ENCODE assay signal across 9 cellular contexts in genomic region chr16:67244387-67245188, GRCh38. TPM values are rescaled to one million over a fixed set of nuclear protein-coding genes. Genes with fewer than 3 reads are reported as not detected.
A peak's percentile ranks its signal among the peaks of the same experiment; 100 is the strongest.
DNase-seq lines count a peak whose midpoint lies in the region; ATAC-seq and TF ChIP-seq lines count a peak whose summit lies in the region.
"Had no signal": no experiment of that assay in that cellular context is flagged by ENCODE, and none has a peak within 500 bp of the region (broad histone marks: within the 10 kb centered on the region; RNA-seq: fewer than 3 reads in every experiment).

No MANE protein-coding gene starts in this region.

- H3K27ac ChIP-seq in CD4-positive, alpha-beta memory T cell (ENCODE audit: low read depth, low read length): peak overlapping the region; percentile 82

- H3K9me3 Mint-ChIP-seq in CD4-positive, alpha-beta memory T cell: no peaks in the 10 kb centered on the region
- H3K9me3 Mint-ChIP-seq in WTC11: no peaks in the 10 kb centered on the region
- H3K9me3 Mint-ChIP-seq in memory B cell: no peaks in the 10 kb centered on the region

- H3K36me3 Mint-ChIP-seq in CD4-positive, alpha-beta memory T cell: peaks cover 0 to 12% of the 10 kb centered on the region in 2 donors
- no peaks in the 10 kb centered on the region for H3K36me3 Mint-ChIP-seq in WTC11
- H3K36me3 Mint-ChIP-seq in memory B cell: no peaks in the 10 kb centered on the region

- no peak for TF ChIP-seq CTCF in WTC11 (IDR thresholded peaks at IDR 0.05)

- intact Hi-C loops in CD4-positive, alpha-beta memory T cell (cut with micrococcal nuclease): loop anchor here (5.0 kb wide), 1 partner anchor 82 kb away; the partner anchor contains the start of gene HSF4

- ATAC-seq in GM21367 (IDR thresholded peaks at IDR 0.05; ENCODE audit: unreplicated experiment) (peak; percentile 47), WTC11 (no peak), memory B cell (ENCODE audit: low read depth) (peak; percentile 72)

- H3K4me3 ChIP-seq in CD4-positive, alpha-beta memory T cell (ENCODE audit: low read length in 2 of 2): peak overlapping the region; percentile 4 to 11

- peaks cover 0 to under 1% of the 10 kb centered on the region in 2 donors for H3K27me3 Mint-ChIP-seq in CD4-positive, alpha-beta memory T cell
- H3K27me3 Mint-ChIP-seq in WTC11 (ENCODE audit: low read depth): peaks cover 19% of the 10 kb centered on the region
- peaks cover 3% of the 10 kb centered on the region for H3K27me3 Mint-ChIP-seq in memory B cell

- DNase-seq in CD4-positive, alpha-beta memory T cell: peak; percentile 58 to 97 (median 65)
- DNase-seq in HS-5 (ENCODE audit: low read depth) (peak; percentile 88), WTC11 (ENCODE audit: low spot score) (no peak), memory B cell (ENCODE audit: low spot score in 2 of 2) (peak; percentile 63 to 68), cerebellar nuclear complex (lab: John Stamatoyannopoulos, UW) (no peak)
- DNase-seq in central memory CD4-positive, alpha-beta T cell: peak; percentile 77
- DNase-seq in stimulated activated CD8-positive, alpha-beta memory T cell treated with anti-CD3 and anti-CD28 coated beads, Interleukin-2, amount 100 ng/mL, for 48 hours (ENCODE audit: low read depth in 2 of 2): peak; percentile 69 to 72

- no peaks in the 10 kb centered on the region for H3K27me3 ChIP-seq in CD4-positive, alpha-beta memory T cell (ENCODE audit: insufficient read depth, low read length)

- CTCF ChIA-PET in CD4-positive, alpha-beta memory T cell (lab: Charles Lee; ENCODE audit: partially characterized antibody): interaction anchor here (0.6 to 2.1 kb wide), 9 partner anchors 9 to 227 kb away, joined by 3 to 15 read pairs (median 3); partner anchors contain the start of gene TMEM208
- CTCF ChIA-PET in WTC11 (lab: Charles Lee): interaction anchor here (1.0 to 4.8 kb wide), 4 partner anchors 8 to 46 kb away, joined by 3 to 55 read pairs (median 40); partner anchors contain the start of genes ELMO3 and TMEM208

- peak overlapping the region; percentile 94 to 100 (median 97) for H3K27ac Mint-ChIP-seq in CD4-positive, alpha-beta memory T cell
- H3K27ac Mint-ChIP-seq in WTC11 (peak overlapping the region; percentile 82), memory B cell (peak overlapping the region; percentile 53)

- H3K4me1 Mint-ChIP-seq in CD4-positive, alpha-beta memory T cell: peaks cover 26 to 59% (median 42%) of the 10 kb centered on the region in 4 donors
- peaks cover 36% of the 10 kb centered on the region for H3K4me1 Mint-ChIP-seq in WTC11
- H3K4me1 Mint-ChIP-seq in memory B cell: peaks cover 31% of the 10 kb centered on the region

- H3K36me3 ChIP-seq in CD4-positive, alpha-beta memory T cell (ENCODE audit: insufficient read depth, low read length): peaks cover 4% of the 10 kb centered on the region
- H3K36me3 ChIP-seq: cardiac muscle cell had no signal

- POLR2A ChIA-PET in CD4-positive, alpha-beta memory T cell (lab: Charles Lee; ENCODE audit: partially characterized antibody): interaction anchor here (0.6 to 10.5 kb wide), 16 partner anchors 14 to 727 kb away, joined by 3 to 259 read pairs (median 5); partner anchors contain the start of genes ATP6V0D1, E2F4, FBXL8 and PLEKHG4
- POLR2A ChIA-PET in WTC11 (lab: Charles Lee): no interaction called here

- H3K4me3 Mint-ChIP-seq in CD4-positive, alpha-beta memory T cell: peak overlapping the region; percentile 55 to 95 (median 78)
- peak overlapping the region; percentile 89 for H3K4me3 Mint-ChIP-seq in WTC11
- peak overlapping the region; percentile 72 for H3K4me3 Mint-ChIP-seq in memory B cell

- H3K4me1 ChIP-seq in CD4-positive, alpha-beta memory T cell (ENCODE audit: insufficient read depth, low read length): peaks cover 53% of the 10 kb centered on the region

- no peaks in the 10 kb centered on the region for H3K9me3 ChIP-seq in CD4-positive, alpha-beta memory T cell (ENCODE audit: control insufficient read depth in 1 of 2, low read length in 2 of 2)

TF ChIP-seq in WTC11, 78 proteins besides CTCF, POLR2A, EP300 and RAD21 (continues in another document):
- no peak for TF ChIP-seq SOX15 (CRISPR knock-in tag; IDR thresholded peaks at IDR 0.05)
- TF ChIP-seq, protein P1, sequence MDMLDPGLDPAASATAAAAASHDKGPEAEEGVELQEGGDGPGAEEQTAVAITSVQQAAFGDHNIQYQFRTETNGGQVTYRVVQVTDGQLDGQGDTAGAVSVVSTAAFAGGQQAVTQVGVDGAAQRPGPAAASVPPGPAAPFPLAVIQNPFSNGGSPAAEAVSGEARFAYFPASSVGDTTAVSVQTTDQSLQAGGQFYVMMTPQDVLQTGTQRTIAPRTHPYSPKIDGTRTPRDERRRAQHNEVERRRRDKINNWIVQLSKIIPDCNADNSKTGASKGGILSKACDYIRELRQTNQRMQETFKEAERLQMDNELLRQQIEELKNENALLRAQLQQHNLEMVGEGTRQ (CRISPR knock-in tag; IDR thresholded peaks at IDR 0.05): no peak
- no peak for TF ChIP-seq NR1H2 (CRISPR knock-in tag; IDR thresholded peaks at IDR 0.05)
- no peak for TF ChIP-seq ATF3 (CRISPR knock-in tag; conservative IDR thresholded peaks at IDR 0.05)
- TF ChIP-seq ZNF423 (CRISPR knock-in tag; IDR thresholded peaks at IDR 0.05): no peak
- TF ChIP-seq PRRX2 (CRISPR knock-in tag; IDR thresholded peaks at IDR 0.05): no peak
- TF ChIP-seq, protein P2, sequence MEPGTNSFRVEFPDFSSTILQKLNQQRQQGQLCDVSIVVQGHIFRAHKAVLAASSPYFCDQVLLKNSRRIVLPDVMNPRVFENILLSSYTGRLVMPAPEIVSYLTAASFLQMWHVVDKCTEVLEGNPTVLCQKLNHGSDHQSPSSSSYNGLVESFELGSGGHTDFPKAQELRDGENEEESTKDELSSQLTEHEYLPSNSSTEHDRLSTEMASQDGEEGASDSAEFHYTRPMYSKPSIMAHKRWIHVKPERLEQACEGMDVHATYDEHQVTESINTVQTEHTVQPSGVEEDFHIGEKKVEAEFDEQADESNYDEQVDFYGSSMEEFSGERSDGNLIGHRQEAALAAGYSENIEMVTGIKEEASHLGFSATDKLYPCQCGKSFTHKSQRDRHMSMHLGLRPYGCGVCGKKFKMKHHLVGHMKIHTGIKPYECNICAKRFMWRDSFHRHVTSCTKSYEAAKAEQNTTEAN (CRISPR knock-in tag; IDR thresholded peaks at IDR 0.05): no peak
- no peak for TF ChIP-seq ZNF219 (CRISPR knock-in tag; IDR thresholded peaks at IDR 0.05; ENCODE audit: borderline replicate concordance)
- no peak for TF ChIP-seq FOXK1 (CRISPR knock-in tag; IDR thresholded peaks at IDR 0.05)
- TF ChIP-seq GRHL2 (CRISPR knock-in tag; IDR thresholded peaks at IDR 0.05; ENCODE audit: insufficient replicate concordance, severe bottlenecking): no peak
- no peak for TF ChIP-seq ATF6 (CRISPR knock-in tag; IDR thresholded peaks at IDR 0.05)
- TF ChIP-seq, protein P3, sequence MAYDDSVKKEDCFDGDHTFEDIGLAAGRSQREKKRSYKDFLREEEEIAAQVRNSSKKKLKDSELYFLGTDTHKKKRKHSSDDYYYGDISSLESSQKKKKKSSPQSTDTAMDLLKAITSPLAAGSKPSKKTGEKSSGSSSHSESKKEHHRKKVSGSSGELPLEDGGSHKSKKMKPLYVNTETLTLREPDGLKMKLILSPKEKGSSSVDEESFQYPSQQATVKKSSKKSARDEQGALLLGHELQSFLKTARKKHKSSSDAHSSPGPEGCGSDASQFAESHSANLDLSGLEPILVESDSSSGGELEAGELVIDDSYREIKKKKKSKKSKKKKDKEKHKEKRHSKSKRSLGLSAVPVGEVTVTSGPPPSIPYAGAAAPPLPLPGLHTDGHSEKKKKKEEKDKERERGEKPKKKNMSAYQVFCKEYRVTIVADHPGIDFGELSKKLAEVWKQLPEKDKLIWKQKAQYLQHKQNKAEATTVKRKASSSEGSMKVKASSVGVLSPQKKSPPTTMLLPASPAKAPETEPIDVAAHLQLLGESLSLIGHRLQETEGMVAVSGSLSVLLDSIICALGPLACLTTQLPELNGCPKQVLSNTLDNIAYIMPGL (CRISPR knock-in tag; IDR thresholded peaks at IDR 0.05): no peak
- no peak for TF ChIP-seq OVOL2 (CRISPR knock-in tag; IDR thresholded peaks at IDR 0.05; ENCODE audit: borderline replicate concordance)
- TF ChIP-seq CREM (CRISPR knock-in tag; IDR thresholded peaks at IDR 0.05): no peak

RNA-seq across cellular contexts. Expression of gene FHOD1, which starts 2.7 kb away (rescaled TPM):
- 10 to 100 TPM; 56.0 to 63.3 TPM for total RNA-seq in CD4-positive, alpha-beta memory T cell
- 1 to 10 TPM; 3.3 to 5.9 TPM for polyA plus RNA-seq in CD4-positive, alpha-beta memory T cell
- total RNA-seq in WTC11 (2021): 68.9 to 81.3 TPM (median 71.5 TPM) in 3 replicates

RNA-seq across cellular contexts. Expression of gene SLC9A5, which starts 4.2 kb away (rescaled TPM):
- total RNA-seq in CD4-positive, alpha-beta memory T cell: 1 to 10 TPM; 1.7 to 2.1 TPM
- under 1 TPM in 1 of 2 donors, not detected in 1; 0.09 TPM for polyA plus RNA-seq in CD4-positive, alpha-beta memory T cell
- total RNA-seq in WTC11 (2021): 10.3 to 14.4 TPM (median 12.9 TPM) in 3 replicates

RNA-seq across cellular contexts. Expression of gene TMEM208, which starts 17.7 kb away (rescaled TPM):
- 10 to 100 TPM; 35.5 to 35.7 TPM for total RNA-seq in CD4-positive, alpha-beta memory T cell
- 10 to 100 TPM; 84.3 to 99.1 TPM for polyA plus RNA-seq in CD4-positive, alpha-beta memory T cell
- 37.4 to 48.4 TPM (median 43.1 TPM) in 3 replicates for total RNA-seq in WTC11 (2021)

RNA-seq across cellular contexts. Expression of gene PLEKHG4, which starts 34.7 kb away (rescaled TPM):
- 10 to 100 TPM; 17.3 to 24.0 TPM for total RNA-seq in CD4-positive, alpha-beta memory T cell
- 1 to 10 TPM; 4.3 to 4.9 TPM for polyA plus RNA-seq in CD4-positive, alpha-beta memory T cell
- 5.9 to 16.7 TPM (median 15.0 TPM) in 3 replicates for total RNA-seq in WTC11 (2021)

RNA-seq across cellular contexts. Expression of gene ELMO3, which starts 45.7 kb away (rescaled TPM):
- total RNA-seq in CD4-positive, alpha-beta memory T cell: 10 to 100 TPM; 10.1 to 10.6 TPM
- not detected for polyA plus RNA-seq in CD4-positive, alpha-beta memory T cell
- total RNA-seq in WTC11 (2021): 13.6 to 15.6 TPM (median 15.3 TPM) in 3 replicates

Comparison
In these comparisons a context has a peak if more than half of its experiments do, and no peak if none do; other contexts are left out.
1. DNase-seq: peak in CD4-positive, alpha-beta memory T cell (5 of 5), HS-5 (single experiment), central memory CD4-positive, alpha-beta T cell (single experiment), memory B cell (2 of 2) and stimulated activated CD8-positive, alpha-beta memory T cell treated with anti-CD3 and anti-CD28 coated beads, Interleukin-2, amount 100 ng/mL, for 48 hours (2 of 2); none in WTC11 (single experiment) and cerebellar nuclear complex (0 of 2).
2. Peak in every context shown above with its lines, with median percentiles within 50 percentile points of each other: H3K27ac Mint-ChIP-seq and H3K4me3 Mint-ChIP-seq.